11 cellular contexts compared by ENCODE assay signal in genomic region chr1:65063025-65063424, GRCh38.
DNase-seq lines count a peak whose midpoint lies in the region; ATAC-seq and TF ChIP-seq lines count a peak whose summit lies in the region.
"Had no signal": no experiment of that assay in that cellular context is flagged by ENCODE, and none has a peak within 500 bp of the region (broad histone marks: within the 10 kb centered on the region; RNA-seq: fewer than 3 reads in every experiment).

No MANE protein-coding gene starts in this region.

- intact Hi-C loops in CD4-positive, alpha-beta memory T cell (cut with micrococcal nuclease), result loop anchor here (2.0 to 10.0 kb wide), 3 partner anchors 14 to 1272 kb away; no protein-coding TSS in a partner anchor
- intact Hi-C loops in PC-3 (cut with micrococcal nuclease), result loop anchor here (5.0 to 10.0 kb wide), 2 partner anchors 394 to 1182 kb away; no protein-coding TSS in a partner anchor

- 53% methylated on average over 6 of the region's 6 CpGs for WGBS in liver

- H3K36me3 ChIP-seq in CD4-positive, alpha-beta memory T cell (ENCODE audit: insufficient read depth, low read length), result peaks cover 4% of the 10 kb centered on the region
- H3K36me3 ChIP-seq in PC-3 (ENCODE audit: low read depth, low read length) (no peaks in the 10 kb centered on the region), liver (ENCODE audit: control insufficient read depth in 4 of 4, insufficient read depth in 3 of 4, low read depth in 1 of 4, low read length in 3 of 4) (peaks cover 0 to 4% (median 2%) of the 10 kb centered on the region in 4 donors)

- no peak for DNase-seq in CD4-positive, alpha-beta memory T cell
- DNase-seq in GM12865 (ENCODE audit: low read depth) (peak; percentile 17), PC-3 (peak; percentile 41), omental fat pad (ENCODE audit: low spot score) (no peak), occipital lobe (lab: John Stamatoyannopoulos, UW) (no peak)
- DNase-seq in NK-92 treated with Interleukin-12 subunit alpha and Interleukin-12 subunit beta, amount 100 ng/mL, for 24 hours (lab: John Stamatoyannopoulos, UW), result no peak
- DNase-seq: stimulated activated naive CD8-positive, alpha-beta T cell treated with anti-CD3 and anti-CD28 coated beads, Interleukin-15, Interleukin-2, amounts not matched to agents 100 U/mL and 50 U/mL, for 24 hours had no signal

- peak overlapping the region; percentile 11 to 90 (median 79) for H3K27ac Mint-ChIP-seq in CD4-positive, alpha-beta memory T cell
- H3K27ac Mint-ChIP-seq: activated T-helper 2 cell treated with anti-CD3 and anti-CD28 coated beads, Interferon-gamma antibody, Interleukin-2, Interleukin-4, amounts not matched to agents 10 μg/mL and 5 μg/mL and 100 μg/mL, durations not matched to agents 14 hours and 24 hours and 36 hours had no signal

- H3K9me2 ChIP-seq in PC-3 (replicated peaks; ENCODE audit: low read length), result no peaks in the 10 kb centered on the region

- H3K9ac ChIP-seq in PC-3 (ENCODE audit: low read length), result no peak overlapping the region
- no peak overlapping the region for H3K9ac ChIP-seq in liver (ENCODE audit: low read depth in 1 of 2, low read length in 2 of 2)

- H4K20me1 ChIP-seq in PC-3 (ENCODE audit: low read length), result no peaks in the 10 kb centered on the region

- no peaks in the 10 kb centered on the region for H3K9me3 Mint-ChIP-seq in CD4-positive, alpha-beta memory T cell
- H3K9me3 Mint-ChIP-seq: activated T-helper 2 cell treated with anti-CD3 and anti-CD28 coated beads, Interferon-gamma antibody, Interleukin-2, Interleukin-4, amounts not matched to agents 10 μg/mL and 5 μg/mL and 100 μg/mL, durations not matched to agents 14 hours and 24 hours and 36 hours had no signal

- no peaks in the 10 kb centered on the region for H3K27me3 Mint-ChIP-seq in CD4-positive, alpha-beta memory T cell

- no peaks in the 10 kb centered on the region for H3F3A ChIP-seq in PC-3 (ENCODE audit: low read length, unreplicated experiment)

- peaks cover 62% of the 10 kb centered on the region for H3K4me1 ChIP-seq in CD4-positive, alpha-beta memory T cell (ENCODE audit: insufficient read depth, low read length)
- H3K4me1 ChIP-seq in PC-3 (ENCODE audit: insufficient read depth, low read length) (peaks cover 4% of the 10 kb centered on the region; the same call in 1 of the 2 replicates), liver (ENCODE audit: control insufficient read depth in 4 of 4, insufficient read depth in 4 of 4, low read length in 3 of 4) (peaks cover 6 to 31% (median 27%) of the 10 kb centered on the region in 4 donors)

- no peaks in the 10 kb centered on the region for H3K27me3 ChIP-seq in CD4-positive, alpha-beta memory T cell (ENCODE audit: insufficient read depth, low read length)
- no peaks in the 10 kb centered on the region for H3K27me3 ChIP-seq in PC-3 (ENCODE audit: low read length)
- no peaks in the 10 kb centered on the region for H3K27me3 ChIP-seq in liver (ENCODE audit: control insufficient read depth in 4 of 4, insufficient read depth in 4 of 4, low read length in 3 of 4)

- peak overlapping the region in 7 of 8 donors; percentile 6 to 73 (median 60) for H3K4me3 Mint-ChIP-seq in CD4-positive, alpha-beta memory T cell

- H3K36me3 Mint-ChIP-seq in CD4-positive, alpha-beta memory T cell, result peaks cover 8 to 22% of the 10 kb centered on the region in 2 donors

- H3K9me3 ChIP-seq in CD4-positive, alpha-beta memory T cell (ENCODE audit: control insufficient read depth in 1 of 2, low read length in 2 of 2), result no peaks in the 10 kb centered on the region
- H3K9me3 ChIP-seq in PC-3 (ENCODE audit: low read length) (no peaks in the 10 kb centered on the region), liver (ENCODE audit: control insufficient read depth in 4 of 4, low read length in 3 of 4) (no peaks in the 10 kb centered on the region)

- H3K79me2 ChIP-seq in PC-3 (ENCODE audit: low read length), result no peaks in the 10 kb centered on the region

- CTCF ChIA-PET in CD4-positive, alpha-beta memory T cell (lab: Charles Lee; ENCODE audit: partially characterized antibody), result interaction anchor here (0.8 to 5.3 kb wide), 8 partner anchors 9 to 231 kb away, joined by 3 to 201 read pairs (median 4); no protein-coding TSS in a partner anchor
- CTCF ChIA-PET in PC-3 (lab: Charles Lee), result interaction anchor here (0.7 to 1.0 kb wide), 4 partner anchors 12 to 631 kb away, joined by 3 to 4 read pairs (median 3); no protein-coding TSS in a partner anchor

- peaks cover 41 to 64% (median 53%) of the 10 kb centered on the region in 4 donors for H3K4me1 Mint-ChIP-seq in CD4-positive, alpha-beta memory T cell

- no peak overlapping the region for H3K27ac ChIP-seq in CD4-positive, alpha-beta memory T cell (ENCODE audit: low read depth, low read length)
- H3K27ac ChIP-seq in PC-3 (ENCODE audit: low read length), result no peak overlapping the region
- no peak overlapping the region for H3K27ac ChIP-seq in liver (ENCODE audit: low read depth in 1 of 2, low read length in 2 of 2)

- TF ChIP-seq CTCF in GM12865 (IDR thresholded peaks at IDR 0.05; ENCODE audit: insufficient read depth, low read depth, low read length, missing control alignments) (peak; percentile 12), PC-3 (conservative IDR thresholded peaks at IDR 0.05; ENCODE audit: low read depth, low read length) (peak; percentile 60), liver (IDR thresholded peaks at IDR 0.05; ENCODE audit: low read depth, low read length, missing input control) (peak; percentile 32), omental fat pad (IDR thresholded peaks at IDR 0.05) (no peak)

- H2AFZ ChIP-seq in PC-3 (ENCODE audit: low read length), result no peak overlapping the region

- H3K4me2 ChIP-seq in PC-3 (ENCODE audit: low read length), result no peak overlapping the region

- H3K4me3 ChIP-seq in CD4-positive, alpha-beta memory T cell (ENCODE audit: low read length in 2 of 2), result no peak overlapping the region
- H3K4me3 ChIP-seq in GM12865 (ENCODE audit: low read depth, low read length) (no peak overlapping the region), PC-3 (ENCODE audit: low read length) (no peak overlapping the region), liver (ENCODE audit: low read depth in 1 of 3, low read length in 3 of 3) (no peak overlapping the region)
- H3K4me3 ChIP-seq: skin epidermis had no signal

- no TSS peak for BruUV-seq in PC-3 (replicated peaks; lab: Mats Ljungman, UMichigan)

- ATAC-seq in PC-3 (no peak), omental fat pad (ENCODE audit: low FRiP score) (no peak), GM21390 (IDR thresholded peaks at IDR 0.05; ENCODE audit: unreplicated experiment) (no peak)
- ATAC-seq: stimulated activated naive CD8-positive, alpha-beta T cell treated with anti-CD3 and anti-CD28 coated beads, Interleukin-15, Interleukin-2, amounts not matched to agents 100 U/mL and 50 U/mL, for 24 hours had no signal

- TF ChIP-seq RAD21 in liver (IDR thresholded peaks at IDR 0.05), result peak; percentile 72

- POLR2A ChIA-PET in CD4-positive, alpha-beta memory T cell (lab: Charles Lee; ENCODE audit: partially characterized antibody), result interaction anchor here (4.0 to 7.0 kb wide), 3 partner anchors 12 to 97 kb away, joined by 42 to 60 read pairs (median 48); partner anchors contain the start of gene JAK1
- POLR2A ChIA-PET in PC-3 (lab: Charles Lee; ENCODE audit: unreplicated experiment), result no interaction called here

TF ChIP-seq in liver, 16 proteins besides CTCF, POLR2A, EP300 and RAD21:
- TF ChIP-seq HNF4A (conservative IDR thresholded peaks at IDR 0.05), result no peak
- TF ChIP-seq, protein P1, sequence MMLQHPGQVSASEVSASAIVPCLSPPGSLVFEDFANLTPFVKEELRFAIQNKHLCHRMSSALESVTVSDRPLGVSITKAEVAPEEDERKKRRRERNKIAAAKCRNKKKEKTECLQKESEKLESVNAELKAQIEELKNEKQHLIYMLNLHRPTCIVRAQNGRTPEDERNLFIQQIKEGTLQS (IDR thresholded peaks at IDR 0.05), result no peak
- no peak for TF ChIP-seq YY1 (IDR thresholded peaks at IDR 0.05)
- TF ChIP-seq FOXA1 (IDR thresholded peaks at IDR 0.05), result no peak
- no peak for TF ChIP-seq TAF1 (conservative IDR thresholded peaks at IDR 0.05)
- TF ChIP-seq HNF4G (IDR thresholded peaks at IDR 0.05), result no peak
- TF ChIP-seq GABPA (IDR thresholded peaks at IDR 0.05 in 1 of 2, conservative IDR thresholded peaks at IDR 0.05 in 1 of 2), result no peak
- no peak for TF ChIP-seq ZBTB33 (IDR thresholded peaks at IDR 0.05)
- no peak for TF ChIP-seq EGR1 (IDR thresholded peaks at IDR 0.05; ENCODE audit: low read depth in 2 of 2)
- TF ChIP-seq NR2F2 (IDR thresholded peaks at IDR 0.05), result no peak
- TF ChIP-seq SP1 (IDR thresholded peaks at IDR 0.05), result no peak

Comparison
In these comparisons a context has a peak if more than half of its experiments do, and no peak if none do; other contexts are left out.
1. DNase-seq: peak in GM12865 (single experiment) and PC-3 (single experiment); none in CD4-positive, alpha-beta memory T cell (0 of 5), omental fat pad (single experiment), occipital lobe (single experiment) and NK-92 treated with Interleukin-12 subunit alpha and Interleukin-12 subunit beta, amount 100 ng/mL, for 24 hours (single experiment).
2. CTCF ChIP-seq: peak in GM12865 (single experiment), PC-3 (single experiment) and liver (single experiment); none in omental fat pad (0 of 3).